ENCODE assay signal across 8 cellular contexts in the genomic region with DNA sequence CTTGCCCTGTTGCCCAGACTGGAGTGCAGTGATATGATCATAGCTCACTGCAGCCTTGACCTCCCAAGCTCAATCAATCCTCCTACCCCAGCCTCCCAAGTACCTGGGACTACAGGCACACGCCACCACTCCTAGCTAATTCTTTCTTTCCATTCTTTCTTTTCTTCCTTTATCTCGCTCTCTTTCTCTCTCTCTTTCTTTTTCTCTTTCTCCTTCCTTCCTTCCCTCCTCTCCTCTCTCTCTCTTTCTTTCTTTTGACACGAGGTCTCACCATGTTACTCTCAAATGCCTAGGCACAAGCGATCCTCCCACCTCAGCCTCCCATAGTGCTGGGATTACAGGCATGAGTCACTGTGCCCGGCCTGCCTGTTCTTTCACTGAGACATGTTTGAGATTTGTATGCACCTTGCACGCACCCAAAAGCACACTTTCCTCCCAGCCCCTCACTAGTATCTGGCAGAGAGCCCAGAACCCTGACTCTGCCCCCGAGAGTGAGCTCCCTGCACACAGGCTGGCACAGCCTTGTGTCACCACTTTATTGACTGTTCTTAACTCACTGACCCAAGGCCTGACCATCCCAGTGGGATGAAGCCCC. TPM values are rescaled to one million over a fixed set of nuclear protein-coding genes. Genes with fewer than 3 reads are reported as not detected.
DNase-seq lines count a peak whose midpoint lies in the region; ATAC-seq and TF ChIP-seq lines count a peak whose summit lies in the region.

No MANE protein-coding gene starts in this region.

- no peaks in the 10 kb centered on the region for H3K4me1 Mint-ChIP-seq in HFFc6 (ENCODE audit: low read depth)

- H3K36me3 Mint-ChIP-seq in HFFc6 (ENCODE audit: low read depth) = no peaks in the 10 kb centered on the region

- no peak overlapping the region for H3K27ac Mint-ChIP-seq in HFFc6

- no peaks in the 10 kb centered on the region for H3K9me3 Mint-ChIP-seq in HFFc6

- H3K27me3 Mint-ChIP-seq in HFFc6 (ENCODE audit: insufficient read depth) = peaks cover 64% of the 10 kb centered on the region

- DNase-seq in glomerular visceral epithelial cell (ENCODE audit: extremely low spot score) (peak; percentile 14), mucosa of gallbladder (ENCODE audit: low spot score) (no peak), HFFc6 (no peak), HCEC 1CT (no peak)

- H3K4me3 Mint-ChIP-seq in HFFc6 = no peak overlapping the region

- peak; percentile 78 for ATAC-seq in GM18907 (IDR thresholded peaks at IDR 0.05; ENCODE audit: unreplicated experiment)
- ATAC-seq in HG03108 (IDR thresholded peaks at IDR 0.05; ENCODE audit: unreplicated experiment) = peak; percentile 85
- peak; percentile 51 to 59 for ATAC-seq in activated CD4-positive, CD25-positive, alpha-beta regulatory T cell treated with anti-CD3 and anti-CD28 coated beads, Interleukin-2, amount 50 U/mL, for 24 hours
- ATAC-seq in GM21528 (IDR thresholded peaks at IDR 0.05; ENCODE audit: low FRiP score, unreplicated experiment) = no peak

- no peak for TF ChIP-seq CTCF in HFFc6 (IDR thresholded peaks at IDR 0.05)

RNA-seq across cellular contexts. Expression of a gene that starts 56.8 kb away (rescaled TPM):
- 5.3 TPM for total RNA-seq in mucosa of gallbladder
- not detected for total RNA-seq in HFFc6 (2021; fragmentation: NEBNext Ultra II Directional; extraction: Animal tissue kit (Norgen Biotek cat#: 25700))
